Comparison of ENCODE assay signal across 8 cellular contexts in the genomic region with DNA sequence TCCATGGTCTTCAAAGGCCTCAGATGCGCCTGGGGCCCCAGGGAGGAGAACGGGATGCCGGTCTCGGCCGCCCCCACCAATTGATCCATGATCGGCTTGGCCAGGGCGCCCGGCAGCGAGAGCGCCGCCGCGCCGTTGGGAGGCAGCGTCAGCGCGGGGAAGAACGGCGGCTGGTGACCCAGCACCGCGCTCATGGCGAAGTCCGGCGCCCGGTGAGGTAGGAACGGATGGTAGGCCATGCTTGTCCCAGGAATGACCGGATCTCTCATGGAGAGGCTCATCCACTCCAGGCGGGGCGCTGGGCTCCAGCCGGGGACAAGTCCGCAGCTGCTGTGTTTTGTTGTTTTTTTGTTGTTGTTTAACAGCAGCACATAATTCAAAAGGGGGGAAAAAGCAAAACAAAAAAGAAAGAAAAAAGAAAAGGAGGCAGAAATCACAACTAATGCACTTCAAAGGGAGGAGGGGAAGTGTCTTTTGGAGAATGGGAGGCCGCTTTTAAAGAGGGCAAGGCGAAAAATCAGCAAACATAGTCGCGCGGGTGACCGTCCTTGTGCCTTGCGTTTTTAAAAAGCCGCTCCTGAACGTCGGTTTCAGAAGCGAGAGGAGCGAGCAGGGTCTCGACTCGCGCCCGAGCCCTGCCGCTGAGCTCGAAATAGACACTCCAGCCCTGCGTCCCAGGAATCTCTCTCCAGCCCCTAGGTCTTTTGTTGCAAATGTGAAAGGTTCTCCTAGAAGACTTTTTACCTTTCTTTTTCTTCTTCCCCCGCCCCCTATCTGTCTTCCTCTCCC. TPM values are rescaled to one million over a fixed set of nuclear protein-coding genes. Genes with fewer than 3 reads are reported as not detected.
DNase-seq lines count a peak whose midpoint lies in the region; ATAC-seq, FAIRE-seq and TF ChIP-seq lines count a peak whose summit lies in the region.

No MANE protein-coding gene starts in this region.

- H3K36me3 ChIP-seq in HAP-1 (replicated peaks) (peaks cover 8% of the 10 kb centered on the region; the same call in 1 of the 2 replicates), SK-N-SH (replicated peaks in 1 of 2; ENCODE audit: control insufficient read depth in 1 of 2, insufficient read depth in 2 of 2, low read length in 1 of 2) (peaks cover 0 to 9% of the 10 kb centered on the region in 2 experiments), pancreas (no peaks in the 10 kb centered on the region)

- peak overlapping the region; percentile 56 for H3K4me3 ChIP-seq in HAP-1
- H3K4me3 ChIP-seq in SK-N-SH (ENCODE audit: low read depth in 2 of 2, low read length in 1 of 2): peak overlapping the region; percentile 78 to 96
- peak overlapping the region; percentile 86 for H3K4me3 ChIP-seq in fibroblast of the aortic adventitia (ENCODE audit: low read depth, low read length)
- H3K4me3 ChIP-seq in pancreas: peak overlapping the region; percentile 7 to 54 (median 23)

- peaks cover 3% of the 10 kb centered on the region for H3K9me3 ChIP-seq in HAP-1
- no peaks in the 10 kb centered on the region for H3K9me3 ChIP-seq in SK-N-SH
- H3K9me3 ChIP-seq in pancreas: no peaks in the 10 kb centered on the region

- H3K27ac Mint-ChIP-seq in activated naive CD4-positive, alpha-beta T cell treated with anti-CD3 and anti-CD28 coated beads, Interleukin-2, amount 50 U/mL, for 72 hours: peak overlapping the region in 1 of 2 donors; percentile 66

- FAIRE-seq in pancreas (lab: Jason Lieb, UNC): no peak

- TF ChIP-seq EP300 in SK-N-SH (IDR thresholded peaks at IDR 0.05; ENCODE audit: borderline replicate concordance in 1 of 2, low read depth in 1 of 2, low read length in 1 of 2): no peak

- H3K4me2 ChIP-seq in SK-N-SH: peak overlapping the region; percentile 86

- H3K9me3 Mint-ChIP-seq in activated naive CD4-positive, alpha-beta T cell treated with anti-CD3 and anti-CD28 coated beads, Interleukin-2, amount 50 U/mL, for 72 hours: peaks cover 9% of the 10 kb centered on the region in 2 donors

- CTCF ChIA-PET in SK-N-SH (lab: Yijun Ruan, JAX): interaction anchor here (0.7 to 6.7 kb wide), 18 partner anchors 12 to 1234 kb away, joined by 3 to 117 read pairs (median 4); no protein-coding TSS in a partner anchor

- POLR2A ChIA-PET in SK-N-SH (lab: Yijun Ruan, JAX): interaction anchor here (0.5 to 5.1 kb wide), 14 partner anchors 12 to 1074 kb away, joined by 3 to 77 read pairs (median 6); no protein-coding TSS in a partner anchor

- H3K27ac ChIP-seq in SK-N-SH (ENCODE audit: low read depth in 2 of 2, low read length in 1 of 2) (peak overlapping the region; percentile 96), pancreas (peak overlapping the region in 3 of 4 donors; percentile 10 to 34 (median 31))

- no peaks in the 10 kb centered on the region for H3K27me3 ChIP-seq in HAP-1 (ENCODE audit: low read depth)
- H3K27me3 ChIP-seq in SK-N-SH (ENCODE audit: insufficient read depth): no peaks in the 10 kb centered on the region; the same call in 1 of the 2 replicates
- peaks cover 0 to 75% (median 5%) of the 10 kb centered on the region in 4 donors for H3K27me3 ChIP-seq in pancreas

- H2AFZ ChIP-seq in SK-N-SH (ENCODE audit: low read depth): peak overlapping the region; percentile 82; the same call in 1 of the 2 replicates

- TF ChIP-seq CTCF in SK-N-SH (IDR thresholded peaks at IDR 0.05) (no peak), fibroblast of the aortic adventitia (IDR thresholded peaks at IDR 0.05; ENCODE audit: insufficient read depth, low read length) (peak; percentile 8), pancreas (IDR thresholded peaks at IDR 0.05) (no peak)

- intact Hi-C loops in pancreas (cut with DNase I): no loop called here

- peak overlapping the region; percentile 99 for H3K9ac ChIP-seq in SK-N-SH

- peak in 2 of 4 donors; percentile 12 to 17 for ATAC-seq in pancreas
- ATAC-seq in activated naive CD4-positive, alpha-beta T cell treated with anti-CD3 and anti-CD28 coated beads, Interleukin-2, amount 50 U/mL, for 72 hours: no peak

- under 1% methylated on average over 46 of the region's 51 CpGs for WGBS in SK-N-SH (ENCODE audit: low lambda C conversion rate)
- WGBS in pancreas, 2 donors: 5% methylated on average over 51 of the region's 51 CpGs

- DNase-seq in HAP-1 (ENCODE audit: low spot score in 2 of 2): peak; percentile 6 to 56
- no peak for DNase-seq in SK-N-SH
- peak; percentile 47 for DNase-seq in fibroblast of the aortic adventitia (ENCODE audit: low read depth)
- DNase-seq in pancreas: no peak
- no peak for DNase-seq in medulla oblongata (ENCODE audit: extremely low spot score)
- no peak for DNase-seq in effector CD8-positive, alpha-beta T cell (lab: John Stamatoyannopoulos, UW)
- no peak for DNase-seq in amniotic stem cell (lab: John Stamatoyannopoulos, UW)
- DNase-seq in activated naive CD4-positive, alpha-beta T cell treated with anti-CD3 and anti-CD28 coated beads, Interleukin-2, amount 50 U/mL, for 72 hours (ENCODE audit: low spot score in 2 of 2): no peak

- peaks cover 10% of the 10 kb centered on the region for H3K4me1 ChIP-seq in HAP-1
- H3K4me1 ChIP-seq in SK-N-SH (ENCODE audit: control insufficient read depth in 1 of 2, insufficient read depth in 2 of 2, low read depth in 1 of 2, low read length in 1 of 2): peaks cover 0 to 22% of the 10 kb centered on the region in 2 experiments; a peak in 2 of 4 replicates
- H3K4me1 ChIP-seq in pancreas: peaks cover 0 to 10% (median 4%) of the 10 kb centered on the region in 3 donors

- TF ChIP-seq RAD21 in SK-N-SH (IDR thresholded peaks at IDR 0.05; ENCODE audit: low read length): peak; percentile 24; the same call in 1 of the 2 replicates

- no peaks in the 10 kb centered on the region for H3K9me2 ChIP-seq in SK-N-SH

- H4K20me1 ChIP-seq in SK-N-SH (ENCODE audit: insufficient read depth): no peaks in the 10 kb centered on the region

- H3K79me2 ChIP-seq in SK-N-SH (ENCODE audit: insufficient read depth): peaks cover 57% of the 10 kb centered on the region

- H3K36me3 Mint-ChIP-seq in activated naive CD4-positive, alpha-beta T cell treated with anti-CD3 and anti-CD28 coated beads, Interleukin-2, amount 50 U/mL, for 72 hours: peaks cover 58 to 65% of the 10 kb centered on the region in 2 donors

- peaks cover 22% of the 10 kb centered on the region for H3F3A ChIP-seq in SK-N-SH (replicated peaks; ENCODE audit: insufficient read depth)

- in situ Hi-C loops in HAP-1 (cut with MboI; ENCODE audit: low sequenced_read_pairs): no loop called here

TF ChIP-seq in SK-N-SH, 30 proteins besides CTCF, POLR2A, EP300 and RAD21:
- TF ChIP-seq TCF12 (IDR thresholded peaks at IDR 0.05): no peak
- TF ChIP-seq TAF1 (IDR thresholded peaks at IDR 0.05; ENCODE audit: borderline replicate concordance, low read depth, low read length): peak; percentile 49; the same call in 1 of the 2 replicates

RNA-seq across cellular contexts. Expression of gene TBX3, which starts 0.9 kb away (rescaled TPM):
- polyA plus RNA-seq in SK-N-SH (2012; rRNA removed) (10.2 and 11.3 TPM in 2 replicates), pancreas (1 to 10 TPM; 1.7 to 4.6 TPM)
- polyA plus RNA-seq in SK-N-SH (2012; cell fraction: cytosol; rRNA removed): 6.2 and 8.5 TPM in 2 replicates
- polyA plus RNA-seq in SK-N-SH (2012; cell fraction: nucleus; rRNA removed): 32.3 and 34.6 TPM in 2 replicates
- total RNA-seq in fibroblast of the aortic adventitia (ENCODE audit: low replicate concordance) (5.7 and 12.8 TPM in 2 replicates), pancreas (1 to 10 TPM in 5 of 6 donors, under 1 TPM in 1; 0.60 to 3.9 (median 1.6) TPM)
- total RNA-seq in activated naive CD4-positive, alpha-beta T cell treated with anti-CD3 and anti-CD28 coated beads, Interleukin-2, amount 50 U/mL, for 72 hours: not detected

Comparison
In these comparisons a context has a peak if more than half of its experiments do, and no peak if none do; other contexts are left out.
1. DNase-seq: peak in HAP-1 (2 of 2) and fibroblast of the aortic adventitia (single experiment); none in SK-N-SH (single experiment), pancreas (0 of 6), medulla oblongata (single experiment), effector CD8-positive, alpha-beta T cell (single experiment), amniotic stem cell (single experiment) and activated naive CD4-positive, alpha-beta T cell treated with anti-CD3 and anti-CD28 coated beads, Interleukin-2, amount 50 U/mL, for 72 hours (0 of 2).
2. H3K4me3 ChIP-seq: peak in every context shown above with its lines; median percentile 87 in SK-N-SH; 86 in fibroblast of the aortic adventitia; 56 in HAP-1; 23 in pancreas.